31 cellular contexts compared by ENCODE assay signal in the genomic region with DNA sequence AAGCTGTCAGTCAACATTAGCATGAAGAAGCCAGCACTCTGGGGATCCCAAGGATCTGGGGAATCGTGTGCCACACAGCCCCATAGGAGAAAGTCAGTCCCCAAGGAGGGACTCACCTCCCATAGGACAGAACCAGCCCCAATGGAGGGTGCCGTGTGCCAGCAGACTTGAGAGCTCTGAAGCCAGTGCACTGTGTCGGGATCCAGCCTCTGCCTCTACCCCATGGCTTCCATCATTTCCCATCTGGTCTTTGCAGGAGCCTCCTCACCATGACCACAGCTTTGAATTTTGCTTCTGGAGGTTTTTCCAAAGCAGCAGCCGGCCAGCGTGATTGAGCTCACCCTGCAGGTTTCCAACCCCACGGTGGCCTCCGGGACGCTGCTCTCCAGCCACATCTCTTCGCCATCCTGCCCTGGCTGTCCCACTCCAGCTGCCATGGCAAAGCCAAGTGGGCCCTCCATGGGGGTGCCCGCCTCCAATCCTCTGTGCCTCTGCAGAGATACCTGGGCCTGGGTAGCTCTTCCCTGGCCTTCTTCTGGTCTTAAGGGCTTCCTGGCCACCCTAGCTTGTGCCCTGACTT.
"Had no signal": no experiment of that assay in that cellular context is flagged by ENCODE, and none has a peak within 500 bp of the region (broad histone marks: within the 10 kb centered on the region; RNA-seq: fewer than 3 reads in every experiment).

No MANE protein-coding gene starts in this region.

- H3K4me3 ChIP-seq: colonic mucosa, dorsolateral prefrontal cortex, gastroesophageal sphincter, heart left ventricle, left ventricle myocardium inferior, lung, ovary, prostate gland, tibial nerve, uterus had no signal

- DNase-seq: activated CD4-positive, alpha-beta T cell treated with anti-CD3 and anti-CD28 coated beads for 48 hours; activated CD4-positive, alpha-beta T cell treated with anti-CD3 and anti-CD28 coated beads, Interleukin-2, amount 50 U/mL, for 48 hours; activated CD8-positive, alpha-beta memory T cell treated with anti-CD3 and anti-CD28 coated beads, Interleukin-2, amount 50 U/mL, for 4 hours; activated gamma-delta T cell treated with Interleukin-2 at 50 U/mL for 16 hours; activated naive CD8-positive, alpha-beta T cell treated with anti-CD3 and anti-CD28 coated beads, Interleukin-2, amount 50 U/mL, for 24 hours; activated T-cell treated with anti-CD3 and anti-CD28 coated beads, Interleukin-2, amount 50 U/mL, for 24 hours; amygdala; colonic mucosa; effector memory CD4-positive, alpha-beta T cell; hypothalamus; immature natural killer cell; kidney glomerular epithelial cell; left ventricle myocardium inferior; retina; SK-N-SH; small intestine; stimulated activated CD4-positive, alpha-beta T cell treated with anti-CD3 and anti-CD28 coated beads, Interleukin-1b, Interleukin-23, amount 100 ng/mL, for 48 hours; stimulated activated CD4-positive, alpha-beta T cell treated with anti-CD3 and anti-CD28 coated beads, Interleukin-4, amount 100 ng/mL, for 4 hours; stimulated activated CD8-positive, alpha-beta memory T cell treated with anti-CD3 and anti-CD28 coated beads, Interleukin-4, amount 100 ng/mL, for 48 hours; T-helper 17 cell; T1000; uterus; WERI-Rb-1 had no signal

- H3K27ac ChIP-seq: colonic mucosa, dorsolateral prefrontal cortex, gastroesophageal sphincter, heart left ventricle, left ventricle myocardium inferior, neutrophil, ovary, prostate gland, tibial nerve, uterus, WERI-Rb-1 had no signal
